Comparison of ENCODE assay signal across 23 cellular contexts in genomic region chr11:68303083-68303482, GRCh38. TPM values are rescaled to one million over a fixed set of nuclear protein-coding genes. Genes with fewer than 3 reads are reported as not detected.
DNase-seq lines count a peak whose midpoint lies in the region; ATAC-seq, FAIRE-seq and TF ChIP-seq lines count a peak whose summit lies in the region.
"Had no signal": no experiment of that assay in that cellular context is flagged by ENCODE, and none has a peak within 500 bp of the region (broad histone marks: within the 10 kb centered on the region; RNA-seq: fewer than 3 reads in every experiment).

No MANE protein-coding gene starts in this region.

- WGBS in A549 (ENCODE audit: missing lambda C conversion rate), result 93% methylated on average over 2 of the region's 2 CpGs
- no CpG with 5 or more reads among the region's 2 CpGs for WGBS in trophoblast cell (ENCODE audit: extremely low coverage, insufficient coverage, insufficient read length)

- H4K91ac ChIP-seq in trophoblast cell (ENCODE audit: low read depth, low read length), result no peak overlapping the region

- H2AFZ ChIP-seq in Karpas-422 (ENCODE audit: low read length) (no peak overlapping the region), trophoblast cell (ENCODE audit: insufficient read depth, low read length, poor library complexity) (no peak overlapping the region)

- H3K4me1 ChIP-seq in A549 (peaks cover 23% of the 10 kb centered on the region), Karpas-422 (ENCODE audit: low read length) (peaks cover 12% of the 10 kb centered on the region), Peyer's patch (peaks cover 0 to 26% (median 8%) of the 10 kb centered on the region in 4 donors), left lung (peaks cover 0 to 15% of the 10 kb centered on the region in 2 donors), trophoblast cell (ENCODE audit: control insufficient read depth in 1 of 2, insufficient read depth in 2 of 2, low read length in 2 of 2) (no peaks in the 10 kb centered on the region)

- peaks cover 8% of the 10 kb centered on the region; the same call in 2 of the 3 replicates for H3K9me3 ChIP-seq in A549
- no peaks in the 10 kb centered on the region for H3K9me3 ChIP-seq in Karpas-422 (ENCODE audit: low read length)
- no peaks in the 10 kb centered on the region for H3K9me3 ChIP-seq in Peyer's patch
- H3K9me3 ChIP-seq in left lung, result no peaks in the 10 kb centered on the region
- peaks cover 6% of the 10 kb centered on the region for H3K9me3 ChIP-seq in trophoblast cell (ENCODE audit: insufficient read depth, low read depth, low read length)

- H2BK120ac ChIP-seq in trophoblast cell (ENCODE audit: insufficient read depth, low read length, poor library complexity), result no peak overlapping the region

- H4K12ac ChIP-seq in trophoblast cell (ENCODE audit: low read depth, low read length), result no peak overlapping the region

- H4K8ac ChIP-seq in trophoblast cell (ENCODE audit: low read depth, low read length), result no peak overlapping the region

- POLR2A ChIA-PET in A549 (lab: Yijun Ruan, JAX), result no interaction called here

- DNase-seq in A549 (ENCODE audit: low read depth in 1 of 2, low spot score in 1 of 2) (no peak), Karpas-422 (peak; percentile 49), Peyer's patch (no peak), left lung (no peak), NCI-H2227 treated with DMSO at 0.1 percent for 48 hours (lab: John Stamatoyannopoulos, UW) (no peak), NCI-H2196 (lab: John Stamatoyannopoulos, UW; ENCODE audit: unreplicated experiment) (no peak), trophoblast cell (no peak), activated gamma-delta T cell treated with Interleukin-2 at 50 U/mL for 16 hours (no peak)
- DNase-seq: activated CD4-positive, alpha-beta T cell treated with anti-CD3 and anti-CD28 coated beads for 36 hours; activated T-cell treated with anti-CD3 and anti-CD28 coated beads, Interleukin-2, amount 50 U/mL, for 72 hours; caudate nucleus; DMS79; foreskin melanocyte; retina; stimulated activated CD4-positive, alpha-beta T cell treated with anti-CD3 and anti-CD28 coated beads, Interleukin-12 subunit alpha, Interleukin-12 subunit beta, amount 100 ng/mL, for 4 hours; stimulated activated CD8-positive, alpha-beta memory T cell treated with anti-CD3 and anti-CD28 coated beads, Interleukin-4, amount 100 ng/mL, for 48 hours; T-helper 9 cell had no signal

- no peak overlapping the region for H3K18ac ChIP-seq in trophoblast cell (ENCODE audit: low read length)

- no peak for TF ChIP-seq POLR2A in A549 (IDR thresholded peaks at IDR 0.05; ENCODE audit: low read length)
- no peak for TF ChIP-seq POLR2A in Peyer's patch (IDR thresholded peaks at IDR 0.05)

- peak overlapping the region; percentile 26; the same call in 1 of the 3 replicates for H3K4me2 ChIP-seq in A549
- H3K4me2 ChIP-seq in Karpas-422 (ENCODE audit: low read depth, low read length, poor library complexity, severe bottlenecking), result no peak overlapping the region
- H3K4me2 ChIP-seq in trophoblast cell (ENCODE audit: low read length), result no peak overlapping the region

- H2BK5ac ChIP-seq in trophoblast cell (ENCODE audit: low read depth, low read length, poor library complexity), result no peak overlapping the region

- FAIRE-seq in A549 (lab: Jason Lieb, UNC), result no peak
- FAIRE-seq: HTR-8/SVneo, urothelium cell line had no signal

- H3K27me3 ChIP-seq in Karpas-422 (ENCODE audit: low read length) (no peaks in the 10 kb centered on the region), Peyer's patch (no peaks in the 10 kb centered on the region), left lung (no peaks in the 10 kb centered on the region), trophoblast cell (ENCODE audit: insufficient read depth, low read length) (no peaks in the 10 kb centered on the region)
- H3K27me3 ChIP-seq: dorsolateral prefrontal cortex had no signal

- H3K9ac ChIP-seq in Karpas-422 (ENCODE audit: low read length), result no peak overlapping the region
- H3K9ac ChIP-seq in trophoblast cell (ENCODE audit: low read length), result no peak overlapping the region

- H4K20me1 ChIP-seq in Karpas-422 (ENCODE audit: insufficient read depth, low read depth, low read length), result no peaks in the 10 kb centered on the region

- ATAC-seq in A549 (no peak), left lung (peak; percentile 27)
- ATAC-seq: activated CD4-positive, alpha-beta T cell treated with anti-CD3 and anti-CD28 coated beads for 36 hours; activated T-cell treated with anti-CD3 and anti-CD28 coated beads, Interleukin-2, amount 50 U/mL, for 72 hours had no signal

- H3K36me3 ChIP-seq in Karpas-422 (ENCODE audit: insufficient read depth, low read length) (no peaks in the 10 kb centered on the region), Peyer's patch (no peaks in the 10 kb centered on the region), left lung (no peaks in the 10 kb centered on the region), trophoblast cell (ENCODE audit: control insufficient read depth in 1 of 2, insufficient read depth in 2 of 2, low read length in 2 of 2) (no peaks in the 10 kb centered on the region)

- H3K4me3 ChIP-seq in A549, result no peak overlapping the region
- no peak overlapping the region for H3K4me3 ChIP-seq in Karpas-422 (ENCODE audit: low read length)
- no peak overlapping the region for H3K4me3 ChIP-seq in Peyer's patch
- no peak overlapping the region for H3K4me3 ChIP-seq in left lung
- H3K4me3 ChIP-seq in trophoblast cell (ENCODE audit: low read depth, low read length), result no peak overlapping the region
- H3K4me3 ChIP-seq: dorsolateral prefrontal cortex, SK-N-MC had no signal

- no peak overlapping the region for H3K4ac ChIP-seq in trophoblast cell (ENCODE audit: low read depth, low read length)

- TF ChIP-seq CTCF in A549 (IDR thresholded peaks at IDR 0.05) (no peak), Peyer's patch (IDR thresholded peaks at IDR 0.05) (no peak), left lung (IDR thresholded peaks at IDR 0.05) (no peak)

- TF ChIP-seq RAD21 in A549 (conservative IDR thresholded peaks at IDR 0.05 in 1 of 2, IDR thresholded peaks at IDR 0.05 in 1 of 2), result no peak

- H3K9me2 ChIP-seq in Karpas-422 (replicated peaks; ENCODE audit: insufficient read depth, low read length), result no peaks in the 10 kb centered on the region

- H3K79me2 ChIP-seq in Karpas-422 (ENCODE audit: low read length) (no peaks in the 10 kb centered on the region), trophoblast cell (ENCODE audit: control insufficient read depth, insufficient read depth, low read length, poor library complexity) (no peaks in the 10 kb centered on the region)

- no peaks in the 10 kb centered on the region for H3K79me1 ChIP-seq in trophoblast cell (ENCODE audit: low read length)

- TF ChIP-seq EP300 in A549 (IDR thresholded peaks at IDR 0.05), result no peak

- H3K23ac ChIP-seq in trophoblast cell (ENCODE audit: low read length), result no peak overlapping the region

- CTCF ChIA-PET in A549 (lab: Yijun Ruan, JAX), result interaction anchor here (1.1 to 1.6 kb wide), 4 partner anchors 11 to 143 kb away, joined by 3 to 7 read pairs (median 3); no protein-coding TSS in a partner anchor

- intact Hi-C loops in left lung (cut with DNase I), result no loop called here

- no peak overlapping the region for H2AK5ac ChIP-seq in trophoblast cell (ENCODE audit: low read length)

- no peak overlapping the region for H3K14ac ChIP-seq in trophoblast cell (ENCODE audit: low read length)

- H3K27ac ChIP-seq in A549, result peak overlapping the region; percentile 64 to 74
- H3K27ac ChIP-seq in Karpas-422 (ENCODE audit: low read length), result no peak overlapping the region
- peak overlapping the region in 3 of 4 donors; percentile 64 to 81 (median 79) for H3K27ac ChIP-seq in Peyer's patch
- no peak overlapping the region for H3K27ac ChIP-seq in left lung
- H3K27ac ChIP-seq in trophoblast cell (ENCODE audit: low read depth, low read length), result no peak overlapping the region
- H3K27ac ChIP-seq: C4-2B, dorsolateral prefrontal cortex, epithelial cell of prostate, SK-N-MC had no signal

- no peak overlapping the region for H2BK12ac ChIP-seq in trophoblast cell (ENCODE audit: low read length)

TF ChIP-seq in A549, 52 proteins besides CTCF, POLR2A, EP300 and RAD21 (continues in another document):
- TF ChIP-seq BCL3 (IDR thresholded peaks at IDR 0.05) (no peak), CEBPB (IDR thresholded peaks at IDR 0.05) (no peak), ESRRA (IDR thresholded peaks at IDR 0.05; ENCODE audit: borderline replicate concordance, low read length) (no peak), FOXS1 (CRISPR knock-in tag; IDR thresholded peaks at IDR 0.05) (no peak), TFCP2L1 (CRISPR knock-in tag; IDR thresholded peaks at IDR 0.05) (no peak)

RNA-seq across cellular contexts. Expression of gene LRP5, which starts 9.3 kb away (rescaled TPM):
- polyA plus RNA-seq in A549 (2011; rRNA removed) (10.9 and 15.9 TPM in 2 replicates), A549 (2017; fragmentation: RNase III; extraction: RNeasy Plus Mini Kit Qiagen cat#74134 plus additional on column Dnase treatment) (29.5 to 34.6 TPM (median 32.3 TPM) in 3 replicates)
- 23.6 and 30.4 TPM in 2 replicates for polyA plus RNA-seq in A549 (2012; cell fraction: cytosol; rRNA removed)
- 58.4 and 70.6 TPM in 2 replicates for polyA plus RNA-seq in A549 (2012; cell fraction: nucleus; rRNA removed)
- polyA minus RNA-seq in A549 (2011; rRNA and poly(A)+ RNA removed), result 24.8 and 32.0 TPM in 2 replicates
- 0.04 and 0.07 TPM in 2 replicates for total RNA-seq in Karpas-422 (2014; rRNA removed; shearing (Covaris generic); ENCODE audit: low replicate concordance)
- total RNA-seq in Peyer's patch (100 to 1,000 TPM; 149 to 196 (median 168) TPM), left lung (10 to 100 TPM; 48.9 to 57.1 TPM)
- 16.1 and 17.7 TPM in 2 replicates for polyA plus RNA-seq in trophoblast cell (2013)

RNA-seq across cellular contexts. Expression of gene C11orf24, which starts 31.3 kb away (rescaled TPM):
- polyA plus RNA-seq in A549 (2011; rRNA removed) (29.4 and 30.6 TPM in 2 replicates), A549 (2017; fragmentation: RNase III; extraction: RNeasy Plus Mini Kit Qiagen cat#74134 plus additional on column Dnase treatment) (43.8 to 47.8 TPM (median 44.0 TPM) in 3 replicates)
- polyA plus RNA-seq in A549 (2012; cell fraction: cytosol; rRNA removed), result 55.0 and 69.8 TPM in 2 replicates
- polyA plus RNA-seq in A549 (2012; cell fraction: nucleus; rRNA removed), result 45.5 and 58.2 TPM in 2 replicates
- polyA minus RNA-seq in A549 (2011; rRNA and poly(A)+ RNA removed), result 34.8 and 37.4 TPM in 2 replicates
- total RNA-seq in Karpas-422 (2014; rRNA removed; shearing (Covaris generic); ENCODE audit: low replicate concordance), result 25.4 and 37.4 TPM in 2 replicates
- total RNA-seq in Peyer's patch (100 to 1,000 TPM in 3 of 4 donors, 10 to 100 TPM in 1; 79.2 to 198 (median 183) TPM), left lung (10 to 100 TPM; 44.7 to 50.9 TPM)
- 50.4 and 51.7 TPM in 2 replicates for polyA plus RNA-seq in trophoblast cell (2013)

Comparison
In these comparisons a context has a peak if more than half of its experiments do, and no peak if none do; other contexts are left out.
1. H3K27ac ChIP-seq: peak in A549 (2 of 2) and Peyer's patch (3 of 4); none in Karpas-422 (single experiment), left lung (0 of 2) and trophoblast cell (single experiment).
2. RNA of gene LRP5, which starts 9.3 kb away (total RNA-seq): 149 to 196 TPM in Peyer's patch and 48.9 to 57.1 TPM in left lung; 0.04 to 0.07 TPM in Karpas-422; every median in the first group is over 10 times any median in the second.